ENCODE assay signal across 1 cellular context in the genomic region with DNA sequence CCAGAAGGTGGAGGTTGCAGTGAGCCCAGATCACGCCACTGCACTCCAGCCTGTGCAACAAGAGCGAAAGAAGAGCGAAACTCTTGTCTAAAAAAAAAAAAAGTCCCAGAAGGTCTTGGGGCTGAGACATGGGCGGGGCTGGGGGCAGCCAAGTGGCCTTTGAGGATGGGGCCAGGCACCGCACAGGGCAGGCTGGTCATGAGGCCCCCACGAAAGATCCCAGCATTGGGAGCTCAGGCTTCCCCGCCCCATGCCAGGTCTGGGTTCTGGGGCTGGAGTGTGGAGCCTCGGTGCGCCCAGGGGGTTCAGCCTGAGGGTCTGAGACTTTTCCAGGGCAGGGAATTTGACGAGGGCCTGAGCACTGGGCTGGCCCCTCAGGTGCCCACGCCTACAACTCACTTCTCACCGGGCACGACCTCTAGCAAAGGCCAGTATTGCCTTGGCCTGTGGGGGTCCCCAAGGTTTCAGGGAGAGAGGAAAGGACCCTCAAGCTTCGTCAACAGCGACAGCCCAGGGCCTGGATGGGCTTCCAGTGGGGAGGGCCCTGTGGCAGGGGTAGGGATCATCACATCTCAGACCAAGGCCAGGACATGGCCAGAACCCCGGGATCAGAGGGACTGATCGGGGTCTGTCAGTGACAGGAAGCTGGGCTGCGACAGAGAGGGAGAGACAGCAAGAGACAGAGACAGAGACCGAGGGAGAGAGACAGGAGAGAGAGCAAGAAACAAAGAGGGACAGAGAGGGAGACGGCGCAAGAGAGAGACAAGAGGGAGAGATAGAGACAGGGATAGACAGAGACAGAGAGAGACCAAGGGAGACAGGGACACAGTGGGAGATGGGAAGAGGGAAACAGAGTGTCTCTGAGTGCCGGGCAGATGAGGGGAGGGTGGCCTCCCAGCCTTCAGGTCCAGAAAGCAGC.
A peak's percentile ranks its signal among the peaks of the same experiment; 100 is the strongest.
TF ChIP-seq lines count a peak whose summit lies in the region.

No MANE protein-coding gene starts in this region.

TF ChIP-seq in HEK293, 187 proteins besides CTCF, POLR2A, EP300 and RAD21 (continues in another document):
- TF ChIP-seq ZNF274 (IDR thresholded peaks at IDR 0.05; ENCODE audit: low read length): no peak
- no peak for TF ChIP-seq ZNF274 (tag by site-specific recombination; IDR thresholded peaks at IDR 0.05; ENCODE audit: borderline replicate concordance)
- no peak for TF ChIP-seq ZBTB7A (tag by site-specific recombination; IDR thresholded peaks at IDR 0.05; ENCODE audit: low read depth)
- no peak for TF ChIP-seq ZNF324 (tag by site-specific recombination; IDR thresholded peaks at IDR 0.05)
- TF ChIP-seq, protein P1, sequence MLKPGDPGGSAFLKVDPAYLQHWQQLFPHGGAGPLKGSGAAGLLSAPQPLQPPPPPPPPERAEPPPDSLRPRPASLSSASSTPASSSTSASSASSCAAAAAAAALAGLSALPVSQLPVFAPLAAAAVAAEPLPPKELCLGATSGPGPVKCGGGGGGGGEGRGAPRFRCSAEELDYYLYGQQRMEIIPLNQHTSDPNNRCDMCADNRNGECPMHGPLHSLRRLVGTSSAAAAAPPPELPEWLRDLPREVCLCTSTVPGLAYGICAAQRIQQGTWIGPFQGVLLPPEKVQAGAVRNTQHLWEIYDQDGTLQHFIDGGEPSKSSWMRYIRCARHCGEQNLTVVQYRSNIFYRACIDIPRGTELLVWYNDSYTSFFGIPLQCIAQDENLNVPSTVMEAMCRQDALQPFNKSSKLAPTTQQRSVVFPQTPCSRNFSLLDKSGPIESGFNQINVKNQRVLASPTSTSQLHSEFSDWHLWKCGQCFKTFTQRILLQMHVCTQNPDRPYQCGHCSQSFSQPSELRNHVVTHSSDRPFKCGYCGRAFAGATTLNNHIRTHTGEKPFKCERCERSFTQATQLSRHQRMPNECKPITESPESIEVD (tag by site-specific recombination; IDR thresholded peaks at IDR 0.05): no peak
- no peak for TF ChIP-seq ZNF350 (tag by site-specific recombination; IDR thresholded peaks at IDR 0.05)
- TF ChIP-seq SALL2 (tag by site-specific recombination; IDR thresholded peaks at IDR 0.05; ENCODE audit: borderline replicate concordance): no peak
- TF ChIP-seq, protein P2, sequence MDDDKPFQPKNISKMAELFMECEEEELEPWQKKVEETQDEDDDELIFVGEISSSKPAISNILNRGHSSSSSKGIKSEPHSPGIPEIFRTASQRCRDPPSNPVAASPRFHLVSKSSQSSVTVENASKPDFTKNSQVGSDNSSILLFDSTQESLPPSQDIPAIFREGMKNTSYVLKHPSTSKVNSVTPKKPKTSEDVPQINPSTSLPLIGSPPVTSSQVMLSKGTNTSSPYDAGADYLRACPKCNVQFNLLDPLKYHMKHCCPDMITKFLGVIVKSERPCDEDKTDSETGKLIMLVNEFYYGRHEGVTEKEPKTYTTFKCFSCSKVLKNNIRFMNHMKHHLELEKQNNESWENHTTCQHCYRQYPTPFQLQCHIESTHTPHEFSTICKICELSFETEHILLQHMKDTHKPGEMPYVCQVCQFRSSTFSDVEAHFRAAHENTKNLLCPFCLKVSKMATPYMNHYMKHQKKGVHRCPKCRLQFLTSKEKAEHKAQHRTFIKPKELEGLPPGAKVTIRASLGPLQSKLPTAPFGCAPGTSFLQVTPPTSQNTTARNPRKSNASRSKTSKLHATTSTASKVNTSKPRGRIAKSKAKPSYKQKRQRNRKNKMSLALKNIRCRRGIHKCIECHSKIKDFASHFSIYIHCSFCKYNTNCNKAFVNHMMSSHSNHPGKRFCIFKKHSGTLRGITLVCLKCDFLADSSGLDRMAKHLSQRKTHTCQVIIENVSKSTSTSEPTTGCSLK (tag by site-specific recombination; IDR thresholded peaks at IDR 0.05): no peak
- no peak for TF ChIP-seq KLF16 (tag by site-specific recombination; IDR thresholded peaks at IDR 0.05)
- TF ChIP-seq, protein P3, sequence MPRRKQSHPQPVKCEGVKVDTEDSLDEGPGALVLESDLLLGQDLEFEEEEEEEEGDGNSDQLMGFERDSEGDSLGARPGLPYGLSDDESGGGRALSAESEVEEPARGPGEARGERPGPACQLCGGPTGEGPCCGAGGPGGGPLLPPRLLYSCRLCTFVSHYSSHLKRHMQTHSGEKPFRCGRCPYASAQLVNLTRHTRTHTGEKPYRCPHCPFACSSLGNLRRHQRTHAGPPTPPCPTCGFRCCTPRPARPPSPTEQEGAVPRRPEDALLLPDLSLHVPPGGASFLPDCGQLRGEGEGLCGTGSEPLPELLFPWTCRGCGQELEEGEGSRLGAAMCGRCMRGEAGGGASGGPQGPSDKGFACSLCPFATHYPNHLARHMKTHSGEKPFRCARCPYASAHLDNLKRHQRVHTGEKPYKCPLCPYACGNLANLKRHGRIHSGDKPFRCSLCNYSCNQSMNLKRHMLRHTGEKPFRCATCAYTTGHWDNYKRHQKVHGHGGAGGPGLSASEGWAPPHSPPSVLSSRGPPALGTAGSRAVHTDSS (tag by site-specific recombination; IDR thresholded peaks at IDR 0.05): no peak
- TF ChIP-seq ZBTB8A (tag by site-specific recombination; IDR thresholded peaks at IDR 0.05): no peak
- TF ChIP-seq GLI2 (tag by site-specific recombination; IDR thresholded peaks at IDR 0.05; ENCODE audit: borderline replicate concordance, low read depth): no peak
- no peak for TF ChIP-seq ZBTB17 (tag by site-specific recombination; IDR thresholded peaks at IDR 0.05)
- peak; percentile 59; the same call in 1 of the 2 replicates for TF ChIP-seq ZNF366 (tag by site-specific recombination; conservative IDR thresholded peaks at IDR 0.05)
- TF ChIP-seq, protein P4, sequence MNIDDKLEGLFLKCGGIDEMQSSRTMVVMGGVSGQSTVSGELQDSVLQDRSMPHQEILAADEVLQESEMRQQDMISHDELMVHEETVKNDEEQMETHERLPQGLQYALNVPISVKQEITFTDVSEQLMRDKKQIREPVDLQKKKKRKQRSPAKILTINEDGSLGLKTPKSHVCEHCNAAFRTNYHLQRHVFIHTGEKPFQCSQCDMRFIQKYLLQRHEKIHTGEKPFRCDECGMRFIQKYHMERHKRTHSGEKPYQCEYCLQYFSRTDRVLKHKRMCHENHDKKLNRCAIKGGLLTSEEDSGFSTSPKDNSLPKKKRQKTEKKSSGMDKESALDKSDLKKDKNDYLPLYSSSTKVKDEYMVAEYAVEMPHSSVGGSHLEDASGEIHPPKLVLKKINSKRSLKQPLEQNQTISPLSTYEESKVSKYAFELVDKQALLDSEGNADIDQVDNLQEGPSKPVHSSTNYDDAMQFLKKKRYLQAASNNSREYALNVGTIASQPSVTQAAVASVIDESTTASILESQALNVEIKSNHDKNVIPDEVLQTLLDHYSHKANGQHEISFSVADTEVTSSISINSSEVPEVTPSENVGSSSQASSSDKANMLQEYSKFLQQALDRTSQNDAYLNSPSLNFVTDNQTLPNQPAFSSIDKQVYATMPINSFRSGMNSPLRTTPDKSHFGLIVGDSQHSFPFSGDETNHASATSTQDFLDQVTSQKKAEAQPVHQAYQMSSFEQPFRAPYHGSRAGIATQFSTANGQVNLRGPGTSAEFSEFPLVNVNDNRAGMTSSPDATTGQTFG (tag by site-specific recombination; IDR thresholded peaks at IDR 0.05; ENCODE audit: borderline replicate concordance): no peak
- TF ChIP-seq ZNF610 (tag by site-specific recombination; IDR thresholded peaks at IDR 0.05; ENCODE audit: borderline replicate concordance): no peak
- TF ChIP-seq, protein P5, sequence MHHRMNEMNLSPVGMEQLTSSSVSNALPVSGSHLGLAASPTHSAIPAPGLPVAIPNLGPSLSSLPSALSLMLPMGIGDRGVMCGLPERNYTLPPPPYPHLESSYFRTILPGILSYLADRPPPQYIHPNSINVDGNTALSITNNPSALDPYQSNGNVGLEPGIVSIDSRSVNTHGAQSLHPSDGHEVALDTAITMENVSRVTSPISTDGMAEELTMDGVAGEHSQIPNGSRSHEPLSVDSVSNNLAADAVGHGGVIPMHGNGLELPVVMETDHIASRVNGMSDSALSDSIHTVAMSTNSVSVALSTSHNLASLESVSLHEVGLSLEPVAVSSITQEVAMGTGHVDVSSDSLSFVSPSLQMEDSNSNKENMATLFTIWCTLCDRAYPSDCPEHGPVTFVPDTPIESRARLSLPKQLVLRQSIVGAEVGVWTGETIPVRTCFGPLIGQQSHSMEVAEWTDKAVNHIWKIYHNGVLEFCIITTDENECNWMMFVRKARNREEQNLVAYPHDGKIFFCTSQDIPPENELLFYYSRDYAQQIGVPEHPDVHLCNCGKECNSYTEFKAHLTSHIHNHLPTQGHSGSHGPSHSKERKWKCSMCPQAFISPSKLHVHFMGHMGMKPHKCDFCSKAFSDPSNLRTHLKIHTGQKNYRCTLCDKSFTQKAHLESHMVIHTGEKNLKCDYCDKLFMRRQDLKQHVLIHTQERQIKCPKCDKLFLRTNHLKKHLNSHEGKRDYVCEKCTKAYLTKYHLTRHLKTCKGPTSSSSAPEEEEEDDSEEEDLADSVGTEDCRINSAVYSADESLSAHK (tag by site-specific recombination; IDR thresholded peaks at IDR 0.05): no peak
- TF ChIP-seq KLF8 (tag by site-specific recombination; IDR thresholded peaks at IDR 0.05): 0 out of 2 replicates have a peak, but pooled peaks have one; percentile 33
- TF ChIP-seq, protein P6, sequence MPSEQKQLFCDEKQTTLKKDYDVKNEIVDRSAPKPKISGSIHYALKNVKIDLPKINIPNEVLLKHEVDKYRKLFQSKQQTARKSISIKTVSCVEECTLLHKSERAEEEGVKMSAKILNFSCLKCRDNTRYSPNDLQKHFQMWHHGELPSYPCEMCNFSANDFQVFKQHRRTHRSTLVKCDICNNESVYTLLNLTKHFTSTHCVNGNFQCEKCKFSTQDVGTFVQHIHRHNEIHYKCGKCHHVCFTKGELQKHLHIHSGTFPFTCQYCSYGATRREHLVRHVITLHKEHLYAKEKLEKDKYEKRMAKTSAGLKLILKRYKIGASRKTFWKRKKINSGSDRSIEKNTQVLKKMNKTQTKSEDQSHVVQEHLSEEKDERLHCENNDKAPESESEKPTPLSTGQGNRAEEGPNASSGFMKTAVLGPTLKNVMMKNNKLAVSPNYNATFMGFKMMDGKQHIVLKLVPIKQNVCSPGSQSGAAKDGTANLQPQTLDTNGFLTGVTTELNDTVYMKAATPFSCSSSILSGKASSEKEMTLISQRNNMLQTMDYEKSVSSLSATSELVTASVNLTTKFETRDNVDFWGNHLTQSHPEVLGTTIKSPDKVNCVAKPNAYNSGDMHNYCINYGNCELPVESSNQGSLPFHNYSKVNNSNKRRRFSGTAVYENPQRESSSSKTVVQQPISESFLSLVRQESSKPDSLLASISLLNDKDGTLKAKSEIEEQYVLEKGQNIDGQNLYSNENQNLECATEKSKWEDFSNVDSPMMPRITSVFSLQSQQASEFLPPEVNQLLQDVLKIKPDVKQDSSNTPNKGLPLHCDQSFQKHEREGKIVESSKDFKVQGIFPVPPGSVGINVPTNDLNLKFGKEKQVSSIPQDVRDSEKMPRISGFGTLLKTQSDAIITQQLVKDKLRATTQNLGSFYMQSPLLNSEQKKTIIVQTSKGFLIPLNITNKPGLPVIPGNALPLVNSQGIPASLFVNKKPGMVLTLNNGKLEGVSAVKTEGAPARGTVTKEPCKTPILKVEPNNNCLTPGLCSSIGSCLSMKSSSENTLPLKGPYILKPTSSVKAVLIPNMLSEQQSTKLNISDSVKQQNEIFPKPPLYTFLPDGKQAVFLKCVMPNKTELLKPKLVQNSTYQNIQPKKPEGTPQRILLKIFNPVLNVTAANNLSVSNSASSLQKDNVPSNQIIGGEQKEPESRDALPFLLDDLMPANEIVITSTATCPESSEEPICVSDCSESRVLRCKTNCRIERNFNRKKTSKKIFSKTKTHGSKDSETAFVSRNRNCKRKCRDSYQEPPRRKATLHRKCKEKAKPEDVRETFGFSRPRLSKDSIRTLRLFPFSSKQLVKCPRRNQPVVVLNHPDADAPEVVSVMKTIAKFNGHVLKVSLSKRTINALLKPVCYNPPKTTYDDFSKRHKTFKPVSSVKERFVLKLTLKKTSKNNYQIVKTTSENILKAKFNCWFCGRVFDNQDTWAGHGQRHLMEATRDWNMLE (tag by site-specific recombination; conservative IDR thresholded peaks at IDR 0.05; ENCODE audit: low read depth): no peak
- no peak for TF ChIP-seq ZNF24 (tag by site-specific recombination; IDR thresholded peaks at IDR 0.05)
- TF ChIP-seq, protein P7, sequence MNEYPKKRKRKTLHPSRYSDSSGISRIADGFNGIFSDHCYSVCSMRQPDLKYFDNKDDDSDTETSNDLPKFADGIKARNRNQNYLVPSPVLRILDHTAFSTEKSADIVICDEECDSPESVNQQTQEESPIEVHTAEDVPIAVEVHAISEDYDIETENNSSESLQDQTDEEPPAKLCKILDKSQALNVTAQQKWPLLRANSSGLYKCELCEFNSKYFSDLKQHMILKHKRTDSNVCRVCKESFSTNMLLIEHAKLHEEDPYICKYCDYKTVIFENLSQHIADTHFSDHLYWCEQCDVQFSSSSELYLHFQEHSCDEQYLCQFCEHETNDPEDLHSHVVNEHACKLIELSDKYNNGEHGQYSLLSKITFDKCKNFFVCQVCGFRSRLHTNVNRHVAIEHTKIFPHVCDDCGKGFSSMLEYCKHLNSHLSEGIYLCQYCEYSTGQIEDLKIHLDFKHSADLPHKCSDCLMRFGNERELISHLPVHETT (tag by site-specific recombination; IDR thresholded peaks at IDR 0.05): no peak
- no peak for TF ChIP-seq ZNF777 (tag by site-specific recombination; IDR thresholded peaks at IDR 0.05; ENCODE audit: borderline replicate concordance)
- TF ChIP-seq ZNF837 (tag by site-specific recombination; IDR thresholded peaks at IDR 0.05): no peak
- no peak for TF ChIP-seq OVOL3 (tag by site-specific recombination; IDR thresholded peaks at IDR 0.05)
- TF ChIP-seq, protein P8, sequence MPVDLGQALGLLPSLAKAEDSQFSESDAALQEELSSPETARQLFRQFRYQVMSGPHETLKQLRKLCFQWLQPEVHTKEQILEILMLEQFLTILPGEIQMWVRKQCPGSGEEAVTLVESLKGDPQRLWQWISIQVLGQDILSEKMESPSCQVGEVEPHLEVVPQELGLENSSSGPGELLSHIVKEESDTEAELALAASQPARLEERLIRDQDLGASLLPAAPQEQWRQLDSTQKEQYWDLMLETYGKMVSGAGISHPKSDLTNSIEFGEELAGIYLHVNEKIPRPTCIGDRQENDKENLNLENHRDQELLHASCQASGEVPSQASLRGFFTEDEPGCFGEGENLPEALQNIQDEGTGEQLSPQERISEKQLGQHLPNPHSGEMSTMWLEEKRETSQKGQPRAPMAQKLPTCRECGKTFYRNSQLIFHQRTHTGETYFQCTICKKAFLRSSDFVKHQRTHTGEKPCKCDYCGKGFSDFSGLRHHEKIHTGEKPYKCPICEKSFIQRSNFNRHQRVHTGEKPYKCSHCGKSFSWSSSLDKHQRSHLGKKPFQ (tag by site-specific recombination; IDR thresholded peaks at IDR 0.05): 0 out of 2 replicates have a peak, but pooled peaks have one; percentile 4
- TF ChIP-seq ZEB2 (tag by site-specific recombination; IDR thresholded peaks at IDR 0.05): no peak
- no peak for TF ChIP-seq TCF7L2 (IDR thresholded peaks at IDR 0.05; ENCODE audit: borderline replicate concordance, low read depth, low read length)
- TF ChIP-seq ZNF473 (tag by site-specific recombination; IDR thresholded peaks at IDR 0.05): no peak
- no peak for TF ChIP-seq ZNF169 (tag by site-specific recombination; IDR thresholded peaks at IDR 0.05)
- TF ChIP-seq, protein P9, sequence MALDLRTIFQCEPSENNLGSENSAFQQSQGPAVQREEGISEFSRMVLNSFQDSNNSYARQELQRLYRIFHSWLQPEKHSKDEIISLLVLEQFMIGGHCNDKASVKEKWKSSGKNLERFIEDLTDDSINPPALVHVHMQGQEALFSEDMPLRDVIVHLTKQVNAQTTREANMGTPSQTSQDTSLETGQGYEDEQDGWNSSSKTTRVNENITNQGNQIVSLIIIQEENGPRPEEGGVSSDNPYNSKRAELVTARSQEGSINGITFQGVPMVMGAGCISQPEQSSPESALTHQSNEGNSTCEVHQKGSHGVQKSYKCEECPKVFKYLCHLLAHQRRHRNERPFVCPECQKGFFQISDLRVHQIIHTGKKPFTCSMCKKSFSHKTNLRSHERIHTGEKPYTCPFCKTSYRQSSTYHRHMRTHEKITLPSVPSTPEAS (tag by site-specific recombination; IDR thresholded peaks at IDR 0.05): no peak
